17 cellular contexts compared by ENCODE assay signal in the genomic region with DNA sequence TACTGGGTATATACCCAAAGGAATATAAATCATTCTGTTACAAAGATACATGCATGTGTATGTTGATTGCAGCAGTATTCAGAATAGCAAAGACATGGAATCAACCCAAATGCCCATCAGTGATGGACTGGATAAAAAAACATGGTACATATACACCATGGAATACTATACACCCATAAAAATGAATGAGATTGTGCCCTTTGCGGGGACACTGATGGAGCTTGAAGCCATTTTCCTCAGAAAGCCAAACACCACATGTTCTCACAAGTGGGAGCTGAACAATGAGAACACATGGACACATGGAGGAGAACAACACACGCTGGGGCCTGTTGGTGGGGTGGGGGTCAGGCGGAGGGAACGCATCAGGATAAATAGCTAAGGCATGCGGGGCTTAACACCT. TPM values are rescaled to one million over a fixed set of nuclear protein-coding genes. Genes with fewer than 3 reads are reported as not detected.
DNase-seq lines count a peak whose midpoint lies in the region; ATAC-seq and TF ChIP-seq lines count a peak whose summit lies in the region.
"Had no signal": no experiment of that assay in that cellular context is flagged by ENCODE, and none has a peak within 500 bp of the region (broad histone marks: within the 10 kb centered on the region; RNA-seq: fewer than 3 reads in every experiment).

No MANE protein-coding gene starts in this region.

- H3K27ac Mint-ChIP-seq in CD4-positive, alpha-beta memory T cell: peak overlapping the region in 5 of 7 donors; percentile 10 to 82 (median 32)
- peak overlapping the region in 5 of 6 donors; percentile 7 to 58 (median 46) for H3K27ac Mint-ChIP-seq in immature natural killer cell
- H3K27ac Mint-ChIP-seq in stimulated activated naive B cell treated with anti-CD40 and anti-IgM and Interleukin-4, amounts not matched to agents 10 μg/mL and 1 μg/mL and 100 μg/mL, for 72 hours: peak overlapping the region; percentile 31

- H3K27me3 ChIP-seq in SK-N-SH (ENCODE audit: insufficient read depth): no peaks in the 10 kb centered on the region
- no peaks in the 10 kb centered on the region for H3K27me3 ChIP-seq in CD4-positive, alpha-beta memory T cell (ENCODE audit: insufficient read depth, low read length)

- H3K36me3 ChIP-seq in SK-N-SH (replicated peaks in 1 of 2; ENCODE audit: control insufficient read depth in 1 of 2, insufficient read depth in 2 of 2, low read length in 1 of 2): peaks cover 18 to 31% of the 10 kb centered on the region in 2 experiments
- peaks cover under 1% of the 10 kb centered on the region for H3K36me3 ChIP-seq in CD4-positive, alpha-beta memory T cell (ENCODE audit: insufficient read depth, low read length)
- H3K36me3 ChIP-seq: HAP-1 had no signal

- H3K9me3 Mint-ChIP-seq in CD4-positive, alpha-beta memory T cell: no peaks in the 10 kb centered on the region
- no peaks in the 10 kb centered on the region for H3K9me3 Mint-ChIP-seq in immature natural killer cell
- peaks cover 0 to 1% of the 10 kb centered on the region in 2 donors for H3K9me3 Mint-ChIP-seq in stimulated activated naive B cell treated with anti-CD40 and anti-IgM and Interleukin-4, amounts not matched to agents 10 μg/mL and 1 μg/mL and 100 μg/mL, for 72 hours
- H3K9me3 Mint-ChIP-seq: CD8-positive, alpha-beta memory T cell had no signal

- H3K79me2 ChIP-seq in SK-N-SH (ENCODE audit: insufficient read depth): no peaks in the 10 kb centered on the region

- H3K9me2 ChIP-seq in SK-N-SH: no peaks in the 10 kb centered on the region

- peaks cover 6% of the 10 kb centered on the region; the same call in 1 of the 2 replicates for H3K9me3 ChIP-seq in SK-N-SH
- no peaks in the 10 kb centered on the region for H3K9me3 ChIP-seq in CD4-positive, alpha-beta memory T cell (ENCODE audit: control insufficient read depth in 1 of 2, low read length in 2 of 2)
- H3K9me3 ChIP-seq: A549, HAP-1 had no signal

- H3K4me1 ChIP-seq in SK-N-SH (ENCODE audit: control insufficient read depth in 1 of 2, insufficient read depth in 2 of 2, low read depth in 1 of 2, low read length in 1 of 2): no peaks in the 10 kb centered on the region
- H3K4me1 ChIP-seq in CD4-positive, alpha-beta memory T cell (ENCODE audit: insufficient read depth, low read length): no peaks in the 10 kb centered on the region
- H3K4me1 ChIP-seq: A549, HAP-1 had no signal

- intact Hi-C loops in CD4-positive, alpha-beta memory T cell (cut with micrococcal nuclease): no loop called here

- ATAC-seq in SK-N-SH treated with all-trans-retinoic acid at 6 μM for 48 hours: no peak
- no peak for ATAC-seq in stimulated activated naive B cell treated with anti-CD40 and anti-IgM and Interleukin-4, amounts not matched to agents 10 μg/mL and 1 μg/mL and 100 μg/mL, for 72 hours (replicated peaks)
- ATAC-seq: A549 had no signal

- H3K27ac ChIP-seq in SK-N-SH (ENCODE audit: low read depth in 2 of 2, low read length in 1 of 2): no peak overlapping the region
- no peak overlapping the region for H3K27ac ChIP-seq in CD4-positive, alpha-beta memory T cell (ENCODE audit: low read depth, low read length)
- H3K27ac ChIP-seq: 22Rv1, A549, C4-2B, GM23248 had no signal

- no peak overlapping the region for H3K4me3 Mint-ChIP-seq in CD4-positive, alpha-beta memory T cell
- H3K4me3 Mint-ChIP-seq in immature natural killer cell: no peak overlapping the region
- H3K4me3 Mint-ChIP-seq in stimulated activated naive B cell treated with anti-CD40 and anti-IgM and Interleukin-4, amounts not matched to agents 10 μg/mL and 1 μg/mL and 100 μg/mL, for 72 hours: no peak overlapping the region
- H3K4me3 Mint-ChIP-seq: CD8-positive, alpha-beta memory T cell had no signal

- no peaks in the 10 kb centered on the region for H3K27me3 Mint-ChIP-seq in CD4-positive, alpha-beta memory T cell
- H3K27me3 Mint-ChIP-seq in immature natural killer cell (ENCODE audit: low read depth in 3 of 3): no peaks in the 10 kb centered on the region
- no peaks in the 10 kb centered on the region for H3K27me3 Mint-ChIP-seq in stimulated activated naive B cell treated with anti-CD40 and anti-IgM and Interleukin-4, amounts not matched to agents 10 μg/mL and 1 μg/mL and 100 μg/mL, for 72 hours
- H3K27me3 Mint-ChIP-seq: CD8-positive, alpha-beta memory T cell had no signal

- no peak overlapping the region for H3K4me3 ChIP-seq in SK-N-SH (ENCODE audit: low read depth in 2 of 2, low read length in 1 of 2)
- H3K4me3 ChIP-seq in CD4-positive, alpha-beta memory T cell (ENCODE audit: low read length in 2 of 2): no peak overlapping the region
- H3K4me3 ChIP-seq: A549, GM23248, HAP-1 had no signal

- no peak for TF ChIP-seq RAD21 in SK-N-SH (IDR thresholded peaks at IDR 0.05; ENCODE audit: low read length)

- H3K9ac ChIP-seq in SK-N-SH: no peak overlapping the region
- H3K9ac ChIP-seq: GM23248 had no signal

- no peak overlapping the region for H3K4me2 ChIP-seq in SK-N-SH
- H3K4me2 ChIP-seq: A549 had no signal

- peaks cover 0 to 4% (median 3%) of the 10 kb centered on the region in 4 donors for H3K4me1 Mint-ChIP-seq in CD4-positive, alpha-beta memory T cell
- H3K4me1 Mint-ChIP-seq in immature natural killer cell: peaks cover 0 to 2% of the 10 kb centered on the region in 2 donors
- H3K4me1 Mint-ChIP-seq in stimulated activated naive B cell treated with anti-CD40 and anti-IgM and Interleukin-4, amounts not matched to agents 10 μg/mL and 1 μg/mL and 100 μg/mL, for 72 hours: peaks cover 15 to 29% of the 10 kb centered on the region in 2 donors

- in situ Hi-C loops in GM13976 (cut with MboI; ENCODE audit: low sequenced_read_pairs, unreplicated experiment): no loop called here

- H3F3A ChIP-seq in SK-N-SH (replicated peaks; ENCODE audit: insufficient read depth): peaks cover 5% of the 10 kb centered on the region

- no peak overlapping the region for H2AFZ ChIP-seq in SK-N-SH (ENCODE audit: low read depth)
- H2AFZ ChIP-seq: GM23248 had no signal

- WGBS in SK-N-SH (ENCODE audit: low lambda C conversion rate): 96% methylated on average over 5 of the region's 5 CpGs

- TF ChIP-seq CTCF in SK-N-SH (IDR thresholded peaks at IDR 0.05) (no peak), GM13976 (IDR thresholded peaks at IDR 0.05; ENCODE audit: borderline replicate concordance, control extremely low read depth, extremely low read depth, insufficient read depth, missing control alignments) (no peak)

- POLR2A ChIA-PET in SK-N-SH (lab: Yijun Ruan, JAX): no interaction called here
- POLR2A ChIA-PET in CD4-positive, alpha-beta memory T cell (lab: Charles Lee; ENCODE audit: partially characterized antibody): no interaction called here

- CTCF ChIA-PET in SK-N-SH (lab: Yijun Ruan, JAX): interaction anchor here (1.6 kb wide), 1 partner anchor 62 kb away, joined by 4 read pairs; a partner anchor contains a TSS
- CTCF ChIA-PET in CD4-positive, alpha-beta memory T cell (lab: Charles Lee; ENCODE audit: partially characterized antibody): interaction anchor here (1.2 to 1.3 kb wide), 2 partner anchors 10 to 61 kb away, joined by 4 to 6 read pairs; a partner anchor contains a TSS

- H4K20me1 ChIP-seq in SK-N-SH (ENCODE audit: insufficient read depth): no peaks in the 10 kb centered on the region

- TF ChIP-seq EP300 in SK-N-SH (IDR thresholded peaks at IDR 0.05; ENCODE audit: borderline replicate concordance in 1 of 2, low read depth in 1 of 2, low read length in 1 of 2): no peak

- DNase-seq in SK-N-SH: no peak
- DNase-seq in CD4-positive, alpha-beta memory T cell: no peak
- no peak for DNase-seq in immature natural killer cell
- no peak for DNase-seq in stimulated activated naive B cell treated with anti-CD40 and anti-IgM and Interleukin-4, amounts not matched to agents 10 μg/mL and 1 μg/mL and 100 μg/mL, for 72 hours
- no peak for DNase-seq in DMS79 treated with DMSO at 0.1 percent for 48 hours (lab: John Stamatoyannopoulos, UW)
- no peak for DNase-seq in GM13976 (ENCODE audit: low spot score)
- DNase-seq: AML-193; CD8-positive, alpha-beta memory T cell; COR-L47; GDM1; GM23248 had no signal

- H3K36me3 Mint-ChIP-seq in CD4-positive, alpha-beta memory T cell: peaks cover 16 to 41% of the 10 kb centered on the region in 2 donors
- peaks cover 7 to 25% (median 16%) of the 10 kb centered on the region in 3 donors for H3K36me3 Mint-ChIP-seq in immature natural killer cell
- H3K36me3 Mint-ChIP-seq in stimulated activated naive B cell treated with anti-CD40 and anti-IgM and Interleukin-4, amounts not matched to agents 10 μg/mL and 1 μg/mL and 100 μg/mL, for 72 hours: peaks cover 28 to 53% of the 10 kb centered on the region in 2 donors

TF ChIP-seq in SK-N-SH treated with all-trans-retinoic acid at 6 μM for 48 hours, 23 proteins besides CTCF, POLR2A, EP300 and RAD21 (continues in another document):
- no peak for TF ChIP-seq CSDC2 (CRISPR knock-in tag; IDR thresholded peaks at IDR 0.05)
- TF ChIP-seq ZNF8 (CRISPR knock-in tag; IDR thresholded peaks at IDR 0.05): 0 out of 2 replicates have a peak, but pooled peaks have one; percentile 49
- no peak for TF ChIP-seq OSR1 (CRISPR knock-in tag; IDR thresholded peaks at IDR 0.05)
- TF ChIP-seq ISL1 (CRISPR knock-in tag; IDR thresholded peaks at IDR 0.05): no peak
- no peak for TF ChIP-seq ZNF565 (CRISPR knock-in tag; conservative IDR thresholded peaks at IDR 0.05; ENCODE audit: low read depth)
- no peak for TF ChIP-seq BACH2 (CRISPR knock-in tag; IDR thresholded peaks at IDR 0.05; ENCODE audit: borderline replicate concordance)

TF ChIP-seq in SK-N-SH, 30 proteins besides CTCF, POLR2A, EP300 and RAD21:
- no peak for TF ChIP-seq GABPA (IDR thresholded peaks at IDR 0.05; ENCODE audit: low read depth)
- no peak for TF ChIP-seq TAF1 (IDR thresholded peaks at IDR 0.05; ENCODE audit: borderline replicate concordance, low read depth, low read length)
- no peak for TF ChIP-seq EZH2phosphoT487 (IDR thresholded peaks at IDR 0.05; ENCODE audit: borderline replicate concordance, low read depth)
- no peak for TF ChIP-seq SIN3A (IDR thresholded peaks at IDR 0.05; ENCODE audit: borderline replicate concordance, low read depth, low read length)

RNA-seq across cellular contexts. Expression of a gene that starts 41.3 kb away (rescaled TPM):
- 1.9 and 2.3 TPM in 2 replicates for polyA plus RNA-seq in SK-N-SH (2012; rRNA removed)
- polyA plus RNA-seq in SK-N-SH (2012; cell fraction: cytosol; rRNA removed): 0.18 and 0.38 TPM in 2 replicates
- polyA plus RNA-seq in SK-N-SH (2012; cell fraction: nucleus; rRNA removed): 20.1 and 21.4 TPM in 2 replicates
- 10 to 100 TPM; 29.6 to 30.4 TPM for total RNA-seq in CD4-positive, alpha-beta memory T cell
- polyA plus RNA-seq in CD4-positive, alpha-beta memory T cell: 10 to 100 TPM; 29.1 to 36.8 TPM
- polyA plus RNA-seq in immature natural killer cell: 10 to 100 TPM; 35.2 to 52.1 (median 38.4) TPM
- total RNA-seq: H4 had no signal
